In genomic region chr22:43148581-43148980, GRCh38 we compare ENCODE assay signal across 1 cellular context.
TF ChIP-seq lines count a peak whose summit lies in the region.

No MANE protein-coding gene starts in this region.

TF ChIP-seq in IMR-90, 13 proteins besides CTCF, POLR2A, EP300 and RAD21:
- TF ChIP-seq NFE2L2 (IDR thresholded peaks at IDR 0.05; ENCODE audit: low read depth, low read length) (no peak), RCOR1 (IDR thresholded peaks at IDR 0.05; ENCODE audit: insufficient replicate concordance, low read length) (no peak), USF2 (IDR thresholded peaks at IDR 0.05; ENCODE audit: low read depth, low read length) (no peak), CEBPB (IDR thresholded peaks at IDR 0.05; ENCODE audit: low read depth, low read length) (no peak), RFX5 (IDR thresholded peaks at IDR 0.05; ENCODE audit: low read depth, low read length) (no peak)
